1 cellular context compared by ENCODE assay signal in the genomic region with DNA sequence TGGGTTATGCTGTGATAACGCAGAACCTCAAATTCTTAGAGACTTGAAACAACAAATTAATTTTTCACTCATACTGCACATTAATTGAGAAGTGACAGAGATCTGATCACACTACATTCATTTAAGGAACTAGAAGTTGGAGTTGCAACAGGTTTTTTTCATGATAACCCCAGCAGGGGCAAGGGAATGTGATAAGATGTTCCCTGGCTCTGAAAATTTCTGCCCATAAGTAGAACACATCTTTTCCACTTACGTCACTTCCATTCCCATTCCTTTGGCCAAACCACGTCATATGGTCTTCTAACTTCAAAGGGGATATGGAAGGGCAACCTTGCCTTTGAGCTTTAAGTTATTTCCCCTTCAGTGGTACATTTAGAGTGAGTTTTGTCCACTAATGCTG.
TF ChIP-seq lines count a peak whose summit lies in the region.

No MANE protein-coding gene starts in this region.

TF ChIP-seq in IMR-90, 13 proteins besides CTCF, POLR2A, EP300 and RAD21 (continued from another document):
- TF ChIP-seq RCOR1 (IDR thresholded peaks at IDR 0.05; ENCODE audit: insufficient replicate concordance, low read length) (no peak), CHD1 (IDR thresholded peaks at IDR 0.05; ENCODE audit: low read depth, low read length) (no peak), CEBPB (IDR thresholded peaks at IDR 0.05; ENCODE audit: low read depth, low read length) (no peak), SMC3 (IDR thresholded peaks at IDR 0.05; ENCODE audit: low read depth, low read length) (no peak), USF2 (IDR thresholded peaks at IDR 0.05; ENCODE audit: low read depth, low read length) (no peak), MAZ (IDR thresholded peaks at IDR 0.05; ENCODE audit: borderline replicate concordance, low read depth, low read length) (no peak), MXI1 (IDR thresholded peaks at IDR 0.05; ENCODE audit: borderline replicate concordance, low read depth, low read length) (no peak)
- TF ChIP-seq, protein P1, sequence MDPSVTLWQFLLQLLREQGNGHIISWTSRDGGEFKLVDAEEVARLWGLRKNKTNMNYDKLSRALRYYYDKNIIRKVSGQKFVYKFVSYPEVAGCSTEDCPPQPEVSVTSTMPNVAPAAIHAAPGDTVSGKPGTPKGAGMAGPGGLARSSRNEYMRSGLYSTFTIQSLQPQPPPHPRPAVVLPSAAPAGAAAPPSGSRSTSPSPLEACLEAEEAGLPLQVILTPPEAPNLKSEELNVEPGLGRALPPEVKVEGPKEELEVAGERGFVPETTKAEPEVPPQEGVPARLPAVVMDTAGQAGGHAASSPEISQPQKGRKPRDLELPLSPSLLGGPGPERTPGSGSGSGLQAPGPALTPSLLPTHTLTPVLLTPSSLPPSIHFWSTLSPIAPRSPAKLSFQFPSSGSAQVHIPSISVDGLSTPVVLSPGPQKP (IDR thresholded peaks at IDR 0.05; ENCODE audit: borderline replicate concordance, low read depth, low read length) = no peak
